9 cellular contexts compared by ENCODE assay signal in genomic region chr17:49995055-49995738, GRCh38. TPM values are rescaled to one million over a fixed set of nuclear protein-coding genes. Genes with fewer than 3 reads are reported as not detected.
DNase-seq lines count a peak whose midpoint lies in the region; ATAC-seq and TF ChIP-seq lines count a peak whose summit lies in the region.
"Had no signal": no experiment of that assay in that cellular context is flagged by ENCODE, and none has a peak within 500 bp of the region (broad histone marks: within the 10 kb centered on the region; RNA-seq: fewer than 3 reads in every experiment).

Gene DLX3 (minus strand): TSS chr17:49995224. CDS start chr17:49994998, 226 bp downstream.

- H3K4me3 ChIP-seq in lung (no peak within 1 kb of the TSS), thoracic aorta (peak within 1 kb of the TSS; percentile 69)

- H3K36me3 ChIP-seq in lung (ENCODE audit: control insufficient read depth in 2 of 2, insufficient read depth in 2 of 2, low read length in 2 of 2) (no peaks in the 10 kb centered on the region), thoracic aorta (no peaks in the 10 kb centered on the region)

- no peak within 1 kb of the TSS for H3K27ac ChIP-seq in lung (ENCODE audit: low read depth in 1 of 2, low read length in 1 of 2)
- H3K27ac ChIP-seq in thoracic aorta = no peak within 1 kb of the TSS
- H3K27ac ChIP-seq: KMS-11 had no signal

- H3K27me3 ChIP-seq in lung (ENCODE audit: control insufficient read depth, insufficient read depth) = no peaks in the 10 kb centered on the region
- H3K27me3 ChIP-seq in thoracic aorta (replicated peaks; ENCODE audit: insufficient read depth) = peaks cover 23% of the 10 kb centered on the region

- peaks cover 0 to 9% of the 10 kb centered on the region in 2 donors for H3K4me1 ChIP-seq in lung (ENCODE audit: control insufficient read depth in 2 of 2, insufficient read depth in 2 of 2, low read length in 2 of 2)
- H3K4me1 ChIP-seq in thoracic aorta (ENCODE audit: control insufficient read depth in 1 of 2, low read depth in 2 of 2) = peaks cover 17 to 38% of the 10 kb centered on the region in 2 donors

- in situ Hi-C loops in SK-MEL-5 (cut with HindIII; ENCODE audit: low pct_unique_long_range_greater_than_20kb, low sequenced_read_pairs) = no loop called here

- DNase-seq in COLO668 (lab: John Stamatoyannopoulos, UW; ENCODE audit: unreplicated experiment) (peak; percentile 2), HuH-7 (ENCODE audit: low spot score) (peak; percentile 26), SK-MEL-5 (ENCODE audit: low read depth, low spot score) (peak; percentile 62), dermis microvascular lymphatic vessel endothelial cell (ENCODE audit: low read depth in 2 of 2) (peak; percentile 37 to 75), lung (ENCODE audit: low spot score) (peak; percentile 73), thoracic aorta (ENCODE audit: low spot score) (peak; percentile 42)

- WGBS in lung, 2 donors = 4% methylated on average over 20 to 29 of the region's 29 CpGs

- peaks cover 0 to 2% of the 10 kb centered on the region in 2 donors for H3K9me3 ChIP-seq in lung (ENCODE audit: control insufficient read depth in 2 of 2, insufficient read depth in 1 of 2, low read length in 1 of 2)
- H3K9me3 ChIP-seq in thoracic aorta = no peaks in the 10 kb centered on the region

- no peak for TF ChIP-seq CTCF in lung (IDR thresholded peaks at IDR 0.05; ENCODE audit: control extremely low read depth, extremely low read depth)
- TF ChIP-seq CTCF in thoracic aorta (IDR thresholded peaks at IDR 0.05) = no peak

- ATAC-seq in lung (ENCODE audit: insufficient read depth, low FRiP score) (no peak), thoracic aorta (ENCODE audit: insufficient number of reproducible peaks, low FRiP score, low read depth) (peak; percentile 16), GM19035 (IDR thresholded peaks at IDR 0.05; ENCODE audit: unreplicated experiment) (no peak), HG02571 (IDR thresholded peaks at IDR 0.05; ENCODE audit: unreplicated experiment) (no peak)

RNA-seq across cellular contexts. Expression of gene DLX3, which starts in this region (rescaled TPM):
- total RNA-seq in SK-MEL-5 (2014; rRNA removed; shearing (Covaris generic)) = not detected in 2 replicates
- polyA plus RNA-seq in SK-MEL-5 (2015; cell fraction: cytosol; rRNA removed) = 0.26 and 0.47 TPM in 2 replicates
- not detected in 2 replicates for polyA plus RNA-seq in SK-MEL-5 (2015; cell fraction: nucleus; rRNA removed)
- total RNA-seq in dermis microvascular lymphatic vessel endothelial cell (not detected in 2 replicates), lung (1 to 10 TPM in 1 of 2 donors, under 1 TPM in 1; 0.52 to 1.3 TPM), thoracic aorta (under 1 TPM in 1 of 2 donors, not detected in 1; 0.54 TPM)
- under 1 TPM; 0.17 to 0.77 TPM for polyA plus RNA-seq in lung

Comparison
In these comparisons a context has a peak if more than half of its experiments do, and no peak if none do; other contexts are left out.
1. Peak in DNase-seq in SK-MEL-5; RNA of the gene not detected or under 1 TPM.
2. Peak in DNase-seq in dermis microvascular lymphatic vessel endothelial cell; RNA of the gene not detected or under 1 TPM.
3. Peak in DNase-seq, ATAC-seq and H3K4me3 ChIP-seq in thoracic aorta; RNA of the gene not detected or under 1 TPM.
4. DNase-seq: peak in every context shown above with its lines; median percentile 73 in lung; 62 in SK-MEL-5; 56 in dermis microvascular lymphatic vessel endothelial cell; 42 in thoracic aorta; 26 in HuH-7; 2 in COLO668.